8 cellular contexts compared by ENCODE assay signal in the genomic region with DNA sequence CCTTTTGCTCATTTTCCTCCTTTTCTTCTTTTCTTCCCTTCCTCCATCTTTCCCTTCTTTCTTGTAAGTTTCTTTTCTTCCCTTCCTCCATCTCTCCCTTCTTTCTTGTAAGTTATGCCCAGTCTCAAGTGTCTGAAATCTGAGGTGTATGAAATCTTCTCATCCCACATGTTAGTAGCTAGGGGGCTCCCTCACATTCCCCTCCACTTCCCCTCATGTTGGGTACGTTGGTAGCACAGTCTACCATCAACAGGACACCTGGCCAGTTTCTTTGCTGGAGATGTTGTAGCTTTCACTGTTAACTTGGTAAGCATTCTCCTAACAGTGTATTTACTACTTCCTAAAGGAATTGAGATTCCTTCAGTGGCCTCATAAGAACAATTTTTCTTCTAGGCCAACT.
"Had no signal": no experiment of that assay in that cellular context is flagged by ENCODE, and none has a peak within 500 bp of the region (broad histone marks: within the 10 kb centered on the region; RNA-seq: fewer than 3 reads in every experiment).

No MANE protein-coding gene starts in this region.

- FAIRE-seq: H1, H54, HTR-8/SVneo had no signal

- H3K27ac ChIP-seq: GM23248 had no signal

- H2AFZ ChIP-seq: GM23248 had no signal

- H3K9ac ChIP-seq: GM23248 had no signal

- H3K4me3 ChIP-seq: GM23248 had no signal

- DNase-seq: GM23248, H9, HCEC 1CT, IMR-90, KBM-7 had no signal
